Comparison of ENCODE assay signal across 25 cellular contexts in the genomic region with DNA sequence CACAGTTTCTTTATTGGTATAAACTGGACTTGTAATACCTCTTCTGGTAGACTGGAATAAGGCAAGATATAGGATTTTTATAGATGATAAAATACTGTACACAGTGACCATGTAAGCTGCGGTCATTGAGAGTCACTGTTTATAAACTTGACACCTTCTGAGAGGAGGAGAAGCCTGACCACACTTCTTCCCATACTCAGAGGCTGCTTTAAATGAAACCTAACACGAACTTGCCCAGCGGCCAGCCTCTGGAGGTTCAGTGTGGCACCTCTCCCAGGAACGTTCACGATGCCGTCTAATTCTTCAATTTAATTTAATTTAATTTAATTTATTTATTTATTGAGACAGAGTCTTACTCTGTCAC. TPM values are rescaled to one million over a fixed set of nuclear protein-coding genes. Genes with fewer than 3 reads are reported as not detected.
DNase-seq lines count a peak whose midpoint lies in the region; ATAC-seq, FAIRE-seq and TF ChIP-seq lines count a peak whose summit lies in the region.
"Had no signal": no experiment of that assay in that cellular context is flagged by ENCODE, and none has a peak within 500 bp of the region (broad histone marks: within the 10 kb centered on the region; RNA-seq: fewer than 3 reads in every experiment).

No MANE protein-coding gene starts in this region.

- no peaks in the 10 kb centered on the region for H3K4me1 Mint-ChIP-seq in astrocyte (ENCODE audit: low read depth, unreplicated experiment)

- no peak overlapping the region for H3K27ac Mint-ChIP-seq in astrocyte (ENCODE audit: unreplicated experiment)
- H3K27ac Mint-ChIP-seq: CD8-positive, alpha-beta T cell had no signal

- H2BK120ac ChIP-seq in mesenchymal stem cell (ENCODE audit: low read depth, low read length) = no peak overlapping the region

- TF ChIP-seq CTCF in astrocyte (IDR thresholded peaks at IDR 0.05; ENCODE audit: insufficient read depth, low read depth, low read length) = no peak

- H2BK15ac ChIP-seq in mesenchymal stem cell (ENCODE audit: low read depth, poor library complexity, severe bottlenecking) = no peak overlapping the region

- H3K36me3 Mint-ChIP-seq in astrocyte (ENCODE audit: low read depth, unreplicated experiment) = peaks cover 2% of the 10 kb centered on the region
- H3K36me3 Mint-ChIP-seq: CD8-positive, alpha-beta T cell had no signal

- H4K91ac ChIP-seq in mesenchymal stem cell (ENCODE audit: low read length) = no peak overlapping the region

- no peak overlapping the region for H3K9ac ChIP-seq in astrocyte (ENCODE audit: low read length)
- H3K9ac ChIP-seq in mesenchymal stem cell (ENCODE audit: low read length) = no peak overlapping the region
- H3K9ac ChIP-seq in subcutaneous abdominal adipose tissue (ENCODE audit: low read length in 5 of 5) = no peak overlapping the region

- H3K9me3 ChIP-seq in right cardiac atrium (ENCODE audit: control insufficient read depth, low read length) = no peaks in the 10 kb centered on the region
- no peaks in the 10 kb centered on the region for H3K9me3 ChIP-seq in astrocyte (ENCODE audit: insufficient read depth, low read depth, low read length)
- H3K9me3 ChIP-seq in mesenchymal stem cell (ENCODE audit: control insufficient read depth, low read length) = no peaks in the 10 kb centered on the region
- H3K9me3 ChIP-seq in subcutaneous abdominal adipose tissue (ENCODE audit: control insufficient read depth in 5 of 5, low read length in 5 of 5) = no peaks in the 10 kb centered on the region

- 72% methylated on average over 6 of the region's 6 CpGs for WGBS in right cardiac atrium
- 41% methylated on average over 1 of the region's 6 CpGs for WGBS in mesenchymal stem cell

- H3K9me3 Mint-ChIP-seq in astrocyte (ENCODE audit: unreplicated experiment) = peaks cover 6% of the 10 kb centered on the region
- H3K9me3 Mint-ChIP-seq: CD8-positive, alpha-beta T cell had no signal

- no peaks in the 10 kb centered on the region for H3K79me1 ChIP-seq in mesenchymal stem cell (replicated peaks; ENCODE audit: low read length, poor library complexity, severe bottlenecking)

- no peak overlapping the region for H3K4ac ChIP-seq in mesenchymal stem cell (ENCODE audit: low read depth in 1 of 2, low read length in 2 of 2)

- FAIRE-seq in astrocyte (lab: Jason Lieb, UNC) = no peak
- FAIRE-seq: G401.6, GM12892, GM19239 had no signal

- no peaks in the 10 kb centered on the region for H4K20me1 ChIP-seq in astrocyte (ENCODE audit: insufficient read depth, low read length)

- no peak overlapping the region for H3K4me3 ChIP-seq in right cardiac atrium (ENCODE audit: low read length)
- no peak overlapping the region for H3K4me3 ChIP-seq in astrocyte (ENCODE audit: insufficient read depth, low read depth, low read length)
- H3K4me3 ChIP-seq in mesenchymal stem cell (ENCODE audit: insufficient read depth in 1 of 2, low read depth in 1 of 2, low read length in 2 of 2) = no peak overlapping the region
- no peak overlapping the region for H3K4me3 ChIP-seq in subcutaneous abdominal adipose tissue (ENCODE audit: low read depth in 1 of 5, low read length in 5 of 5)
- H3K4me3 ChIP-seq: PC-9 had no signal

- H3K4me1 ChIP-seq in right cardiac atrium (ENCODE audit: control insufficient read depth, insufficient read depth, low read length) (no peaks in the 10 kb centered on the region), astrocyte (ENCODE audit: insufficient read depth, low read length) (peaks cover 2% of the 10 kb centered on the region), mesenchymal stem cell (ENCODE audit: control insufficient read depth, insufficient read depth, low read depth, low read length) (peaks cover 17% of the 10 kb centered on the region), subcutaneous abdominal adipose tissue (ENCODE audit: control insufficient read depth in 5 of 5, insufficient read depth in 5 of 5, low read length in 5 of 5) (peaks cover 3 to 12% (median 10%) of the 10 kb centered on the region in 5 donors)

- no peak overlapping the region for H3K18ac ChIP-seq in mesenchymal stem cell (ENCODE audit: low read depth in 1 of 2, low read length in 2 of 2)

- no peak overlapping the region for H3K23ac ChIP-seq in mesenchymal stem cell (ENCODE audit: low read length in 2 of 2)

- H2AK5ac ChIP-seq in mesenchymal stem cell (ENCODE audit: low read length, severe bottlenecking) = no peak overlapping the region

- intact Hi-C loops in Right ventricle myocardium superior (cut with DNase I) = no loop called here
- intact Hi-C loops in right cardiac atrium (cut with DNase I) = no loop called here

- H3K4me3 Mint-ChIP-seq in astrocyte (ENCODE audit: unreplicated experiment) = peak overlapping the region; percentile 40
- H3K4me3 Mint-ChIP-seq: CD8-positive, alpha-beta T cell had no signal

- no peaks in the 10 kb centered on the region for H3K27me3 Mint-ChIP-seq in astrocyte (ENCODE audit: low read depth, unreplicated experiment)

- ATAC-seq in Right ventricle myocardium superior (ENCODE audit: poor library complexity) (peak; percentile 23), right cardiac atrium (no peak), GM18907 (IDR thresholded peaks at IDR 0.05; ENCODE audit: unreplicated experiment) (no peak)

- H2AFZ ChIP-seq in astrocyte (ENCODE audit: low read depth, low read length) (peak overlapping the region; percentile 9), mesenchymal stem cell (ENCODE audit: low read depth, low read length) (no peak overlapping the region)
- H2AFZ ChIP-seq: PC-9 had no signal

- no peaks in the 10 kb centered on the region for H3K79me2 ChIP-seq in astrocyte (ENCODE audit: insufficient read depth, low read length)

- no peak overlapping the region for H3K14ac ChIP-seq in mesenchymal stem cell (ENCODE audit: low read length in 2 of 2)

- DNase-seq in Right ventricle myocardium superior = no peak
- DNase-seq in right cardiac atrium = no peak
- no peak for DNase-seq in astrocyte (ENCODE audit: low read depth)
- peak; percentile 72 for DNase-seq in mesenchymal stem cell
- no peak for DNase-seq in NCI-H748 (lab: John Stamatoyannopoulos, UW; ENCODE audit: unreplicated experiment)
- DNase-seq in iPS-NIHi11 (ENCODE audit: low spot score) = no peak
- DNase-seq: AML-193; CD8-positive, alpha-beta T cell; DMS153; H7; Karpas-422; MM.1S; NCI-H1092; NCI-H1436; NCI-H187 treated with DMSO at 0.1 percent for 48 hours; NCI-H2107; PC-9; RPMI8226; SIG-M5 had no signal

- H3K36me3 ChIP-seq in astrocyte (ENCODE audit: insufficient read depth, low read length) (no peaks in the 10 kb centered on the region), mesenchymal stem cell (ENCODE audit: control insufficient read depth in 1 of 2, insufficient read depth in 2 of 2, low read depth in 1 of 2, low read length in 2 of 2) (peaks cover 0 to 7% of the 10 kb centered on the region in 2 experiments), subcutaneous abdominal adipose tissue (ENCODE audit: control insufficient read depth in 5 of 5, insufficient read depth in 5 of 5, low read length in 5 of 5) (peaks cover 12 to 76% (median 55%) of the 10 kb centered on the region in 5 donors)

- H3K4me2 ChIP-seq in astrocyte (ENCODE audit: low read length) (peak overlapping the region; percentile 28), mesenchymal stem cell (ENCODE audit: low read length, poor library complexity, severe bottlenecking) (no peak overlapping the region)
- H3K4me2 ChIP-seq: PC-9 had no signal

- H3K27ac ChIP-seq in right cardiac atrium (ENCODE audit: low read length) = no peak overlapping the region
- no peak overlapping the region for H3K27ac ChIP-seq in astrocyte (ENCODE audit: low read depth, low read length)
- H3K27ac ChIP-seq in mesenchymal stem cell (ENCODE audit: low read length, poor library complexity, severe bottlenecking) = peak overlapping the region; percentile 48
- peak overlapping the region; percentile 20 for H3K27ac ChIP-seq in subcutaneous abdominal adipose tissue (ENCODE audit: low read depth, low read length)
- H3K27ac ChIP-seq: PC-9 had no signal

- no peak overlapping the region for H4K8ac ChIP-seq in mesenchymal stem cell (ENCODE audit: low read length)

- H2BK12ac ChIP-seq in mesenchymal stem cell (ENCODE audit: low read length in 2 of 2) = no peak overlapping the region

- H3K27me3 ChIP-seq in right cardiac atrium (ENCODE audit: control insufficient read depth, insufficient read depth) (no peaks in the 10 kb centered on the region), astrocyte (ENCODE audit: insufficient read depth, low read length) (no peaks in the 10 kb centered on the region), mesenchymal stem cell (ENCODE audit: control insufficient read depth in 1 of 2, insufficient read depth in 1 of 2, low read length in 2 of 2) (peaks cover 0 to 12% of the 10 kb centered on the region in 2 experiments), subcutaneous abdominal adipose tissue (ENCODE audit: control insufficient read depth in 5 of 5, insufficient read depth in 4 of 5, low read length in 5 of 5) (no peaks in the 10 kb centered on the region)

- H2BK5ac ChIP-seq in mesenchymal stem cell (ENCODE audit: low read depth, low read length, poor library complexity, severe bottlenecking) = no peak overlapping the region

RNA-seq across cellular contexts. Expression of a gene that starts 22.5 kb away (rescaled TPM):
- 6.9 TPM for total RNA-seq in Right ventricle myocardium superior
- 10 to 100 TPM in 1 of 4 donors, 1 to 10 TPM in 3; 3.2 to 10.9 (median 3.5) TPM for total RNA-seq in right cardiac atrium
- 13.4 TPM for polyA plus RNA-seq in right cardiac atrium
- 4.5 and 8.5 TPM in 2 replicates for total RNA-seq in astrocyte
- 2.4 TPM for polyA plus RNA-seq in mesenchymal stem cell (2013, experiment 1 of 2)
- 1.9 TPM for polyA plus RNA-seq in mesenchymal stem cell (2013, experiment 2 of 2)
- total RNA-seq: A172; CD8-positive, alpha-beta T cell had no signal

Comparison
In these comparisons a context has a peak if more than half of its experiments do, and no peak if none do; other contexts are left out.
1. H3K27ac ChIP-seq: peak in mesenchymal stem cell (single experiment) and subcutaneous abdominal adipose tissue (single experiment); none in right cardiac atrium (single experiment) and astrocyte (single experiment).